16 cellular contexts compared by ENCODE assay signal in genomic region chr4:176676901-176677300, GRCh38.
A peak's percentile ranks its signal among the peaks of the same experiment; 100 is the strongest.
DNase-seq lines count a peak whose midpoint lies in the region; ATAC-seq and TF ChIP-seq lines count a peak whose summit lies in the region.
"Had no signal": no experiment of that assay in that cellular context is flagged by ENCODE, and none has a peak within 500 bp of the region (broad histone marks: within the 10 kb centered on the region; RNA-seq: fewer than 3 reads in every experiment).

No MANE protein-coding gene starts in this region.

- H3K27me3 ChIP-seq in adrenal gland (no peaks in the 10 kb centered on the region), left lung (no peaks in the 10 kb centered on the region)
- H3K27me3 ChIP-seq: BLaER1 had no signal

- no peak overlapping the region for H3K27ac ChIP-seq in adrenal gland
- no peak overlapping the region for H3K27ac ChIP-seq in left lung
- H3K27ac ChIP-seq: 22Rv1, BLaER1 had no signal

- DNase-seq in Right ventricle myocardium inferior (ENCODE audit: missing footprints) (no peak), left cardiac atrium (no peak), AG10803 (ENCODE audit: low read depth) (peak; percentile 16), adrenal gland (peak in 6 of 7 donors; percentile 18 to 67 (median 45)), pons (ENCODE audit: low spot score) (peak; percentile 7), left lung (no peak), NOMO-1 treated with DMSO at 0.1 percent for 48 hours (lab: John Stamatoyannopoulos, UW; ENCODE audit: unreplicated experiment) (no peak)
- DNase-seq: AML-193; Caco-2; CD8-positive, alpha-beta memory T cell; DMS53; GF-D8; HCEC 1CT; IMR-90 had no signal

- intact Hi-C loops in Right ventricle myocardium inferior (cut with DNase I) (no loop called here), left cardiac atrium (cut with DNase I) (no loop called here), adrenal gland (cut with DNase I) (no loop called here), left lung (cut with DNase I) (no loop called here)

- H3K4me3 ChIP-seq in AG10803 (ENCODE audit: low read length) (no peak overlapping the region), adrenal gland (no peak overlapping the region), left lung (no peak overlapping the region)
- H3K4me3 ChIP-seq: BLaER1 had no signal

- H3K9me3 ChIP-seq in adrenal gland (replicated peaks in 1 of 3) (no peaks in the 10 kb centered on the region), left lung (no peaks in the 10 kb centered on the region)
- H3K9me3 ChIP-seq: BLaER1, Caco-2 had no signal

- TF ChIP-seq POLR2A in adrenal gland (IDR thresholded peaks at IDR 0.05), result no peak

- ATAC-seq in Right ventricle myocardium inferior, result peak; percentile 46
- no peak for ATAC-seq in left cardiac atrium
- no peak for ATAC-seq in left lung

- TF ChIP-seq CTCF in AG10803 (conservative IDR thresholded peaks at IDR 0.05; ENCODE audit: low read length) (no peak), adrenal gland (IDR thresholded peaks at IDR 0.05) (no peak), left lung (IDR thresholded peaks at IDR 0.05) (no peak)

- H3K4me1 ChIP-seq in adrenal gland (replicated peaks in 1 of 2) (peaks cover 0 to 3% of the 10 kb centered on the region in 2 donors), left lung (no peaks in the 10 kb centered on the region)
- H3K4me1 ChIP-seq: BLaER1, Caco-2 had no signal

- 62 to 72% (median 64%) methylated on average over 4 of the region's 4 CpGs for WGBS in adrenal gland, 4 donors

- H3K36me3 ChIP-seq in adrenal gland (replicated peaks in 1 of 2) (no peaks in the 10 kb centered on the region), left lung (no peaks in the 10 kb centered on the region)
- H3K36me3 ChIP-seq: BLaER1 had no signal

Comparison
In these comparisons a context has a peak if more than half of its experiments do, and no peak if none do; other contexts are left out.
1. DNase-seq: peak in AG10803 (single experiment), adrenal gland (6 of 7) and pons (single experiment); none in Right ventricle myocardium inferior (single experiment), left cardiac atrium (single experiment), left lung (0 of 2) and NOMO-1 treated with DMSO at 0.1 percent for 48 hours (single experiment).